28 cellular contexts compared by ENCODE assay signal in genomic region chr9:134010310-134010709, GRCh38.
"Had no signal": no experiment of that assay in that cellular context is flagged by ENCODE, and none has a peak within 500 bp of the region (broad histone marks: within the 10 kb centered on the region; RNA-seq: fewer than 3 reads in every experiment).

No MANE protein-coding gene starts in this region.

- H3K27ac ChIP-seq: brain microvascular endothelial cell, KMS-11, PC-9, RWPE1, SJCRH30, SK-N-MC, WERI-Rb-1 had no signal

- H3K27ac Mint-ChIP-seq: activated CD4-positive, alpha-beta memory T cell treated with anti-CD3 and anti-CD28 coated beads, Interleukin-2, amount 10 ng/mL, durations not matched to agents 7 days and 5 days; activated CD8-positive, alpha-beta memory T cell treated with anti-CD3 and anti-CD28 coated beads, Interleukin-2, amount 10 ng/mL, durations not matched to agents 7 days and 5 days; activated naive CD4-positive, alpha-beta T cell treated with anti-CD3 and anti-CD28 coated beads, Interleukin-2, amount 10 ng/mL, durations not matched to agents 7 days and 5 days; activated naive CD8-positive, alpha-beta T cell; activated naive CD8-positive, alpha-beta T cell treated with anti-CD3 and anti-CD28 coated beads, Interleukin-2, amount 50 U/mL, for 24 hours had no signal

- H3K4me3 Mint-ChIP-seq: activated CD4-positive, alpha-beta memory T cell treated with anti-CD3 and anti-CD28 coated beads, Interleukin-2, amount 10 ng/mL, durations not matched to agents 7 days and 5 days; activated CD8-positive, alpha-beta memory T cell treated with anti-CD3 and anti-CD28 coated beads, Interleukin-2, amount 10 ng/mL, durations not matched to agents 7 days and 5 days; activated naive CD4-positive, alpha-beta T cell treated with anti-CD3 and anti-CD28 coated beads, Interleukin-2, amount 10 ng/mL, durations not matched to agents 7 days and 5 days; activated naive CD8-positive, alpha-beta T cell; activated naive CD8-positive, alpha-beta T cell treated with anti-CD3 and anti-CD28 coated beads, Interleukin-2, amount 50 U/mL, for 24 hours had no signal

- H3K36me3 ChIP-seq: brain microvascular endothelial cell, SJCRH30, WERI-Rb-1 had no signal

- H3K9ac ChIP-seq: KMS-11 had no signal

- H3K9me3 Mint-ChIP-seq: activated naive CD8-positive, alpha-beta T cell treated with anti-CD3 and anti-CD28 coated beads, Interleukin-2, amount 50 U/mL, for 24 hours had no signal

- H3K27me3 Mint-ChIP-seq: activated CD8-positive, alpha-beta memory T cell treated with anti-CD3 and anti-CD28 coated beads, Interleukin-2, amount 10 ng/mL, durations not matched to agents 7 days and 5 days had no signal

- H3K4me3 ChIP-seq: PC-9, SJCRH30, SK-N-MC had no signal

- DNase-seq: activated CD4-positive, alpha-beta memory T cell treated with anti-CD3 and anti-CD28 coated beads, Interleukin-2, amount 10 ng/mL, durations not matched to agents 7 days and 5 days; activated CD4-positive, alpha-beta T cell treated with anti-CD3 and anti-CD28 coated beads for 1 hour; activated CD4-positive, alpha-beta T cell treated with anti-CD3 and anti-CD28 coated beads for 48 hours; activated CD4-positive, CD25-positive, alpha-beta regulatory T cell; activated CD8-positive, alpha-beta memory T cell treated with anti-CD3 and anti-CD28 coated beads for 24 hours; activated CD8-positive, alpha-beta memory T cell treated with anti-CD3 and anti-CD28 coated beads, Interleukin-2, amount 10 ng/mL, durations not matched to agents 7 days and 5 days; activated CD8-positive, alpha-beta memory T cell treated with anti-CD3 and anti-CD28 coated beads, Interleukin-2, amount 50 U/mL, for 48 hours; activated effector memory CD4-positive, alpha-beta T cell treated with Interleukin-2 at 50 U/mL for 16 hours; activated naive CD4-positive, alpha-beta T cell treated with anti-CD3 and anti-CD28 coated beads, Interleukin-2, amount 10 ng/mL, durations not matched to agents 7 days and 5 days; activated naive CD8-positive, alpha-beta T cell treated with anti-CD3 and anti-CD28 coated beads, Interleukin-2, amount 50 U/mL, for 24 hours; activated T-cell treated with anti-CD3 and anti-CD28 coated beads, Interleukin-2, amount 50 U/mL, for 48 hours; anterior cingulate cortex; brain microvascular endothelial cell; MM.1S; MV-4-11; NCI-H1436 treated with DMSO at 0.1 percent for 48 hours; NCI-H1694 treated with DMSO at 0.1 percent for 48 hours; NCI-H510A; NCI-H526; NCI-H748 treated with DMSO at 0.1 percent for 48 hours; T1000; WERI-Rb-1 had no signal

- H3K27me3 ChIP-seq: brain microvascular endothelial cell, SJCRH30 had no signal

- H3K36me3 Mint-ChIP-seq: activated naive CD8-positive, alpha-beta T cell had no signal

- H3K4me1 Mint-ChIP-seq: activated CD4-positive, alpha-beta memory T cell treated with anti-CD3 and anti-CD28 coated beads, Interleukin-2, amount 10 ng/mL, durations not matched to agents 7 days and 5 days; activated CD8-positive, alpha-beta memory T cell treated with anti-CD3 and anti-CD28 coated beads, Interleukin-2, amount 10 ng/mL, durations not matched to agents 7 days and 5 days; activated naive CD4-positive, alpha-beta T cell treated with anti-CD3 and anti-CD28 coated beads, Interleukin-2, amount 10 ng/mL, durations not matched to agents 7 days and 5 days; activated naive CD8-positive, alpha-beta T cell treated with anti-CD3 and anti-CD28 coated beads, Interleukin-2, amount 50 U/mL, for 24 hours had no signal
